Comparison of ENCODE assay signal across 23 cellular contexts in the genomic region with DNA sequence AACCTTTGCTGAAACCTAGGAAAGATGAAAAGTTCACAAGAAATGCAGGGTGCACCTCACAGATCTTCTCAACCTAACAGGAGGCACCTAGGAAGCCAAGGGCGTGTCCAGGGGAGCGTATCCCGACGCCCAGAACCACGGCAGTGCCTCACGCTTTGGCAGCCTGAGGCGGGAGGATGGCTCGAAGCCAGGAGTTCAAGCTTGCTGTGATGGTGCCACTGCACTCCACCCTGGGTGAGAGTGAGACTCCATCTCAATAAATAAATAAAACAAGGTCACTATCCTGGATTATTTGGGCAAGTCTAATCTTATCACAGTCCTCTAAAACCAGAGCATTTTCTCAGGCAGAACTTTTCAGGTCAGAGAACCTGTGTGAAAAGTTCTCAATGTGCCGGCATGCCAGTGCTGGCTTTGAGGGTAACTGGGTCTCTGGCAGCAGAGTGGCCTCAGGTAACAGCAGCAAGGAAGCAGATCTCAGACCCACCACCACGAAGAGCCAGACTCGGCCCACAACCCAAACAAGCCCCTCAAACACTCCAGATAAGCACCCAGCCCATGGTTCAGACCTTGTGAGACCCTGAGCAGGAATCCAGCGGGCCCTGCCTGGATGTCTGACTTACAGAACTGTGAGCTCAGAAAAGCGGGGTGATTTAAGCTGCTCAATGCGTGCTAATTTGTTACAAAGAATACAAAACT. TPM values are rescaled to one million over a fixed set of nuclear protein-coding genes. Genes with fewer than 3 reads are reported as not detected.
DNase-seq lines count a peak whose midpoint lies in the region; ATAC-seq, FAIRE-seq and TF ChIP-seq lines count a peak whose summit lies in the region.
"Had no signal": no experiment of that assay in that cellular context is flagged by ENCODE, and none has a peak within 500 bp of the region (broad histone marks: within the 10 kb centered on the region; RNA-seq: fewer than 3 reads in every experiment).

No MANE protein-coding gene starts in this region.

- peaks cover 28% of the 10 kb centered on the region for H3K36me3 Mint-ChIP-seq in activated naive CD8-positive, alpha-beta T cell treated with anti-CD3 and anti-CD28 coated beads, Interleukin-2, amount 10 ng/mL, durations not matched to agents 7 days and 5 days
- H3K36me3 Mint-ChIP-seq in activated naive CD8-positive, alpha-beta T cell treated with anti-CD3 and anti-CD28 coated beads for 36 hours: peaks cover 23% of the 10 kb centered on the region
- H3K36me3 Mint-ChIP-seq in endodermal cell (ENCODE audit: low read depth): peaks cover 67% of the 10 kb centered on the region
- peaks cover 95% of the 10 kb centered on the region for H3K36me3 Mint-ChIP-seq in activated T-helper 17 cell treated with anti-CD3 and anti-CD28 coated beads, Interleukin-2, amount 50 U/mL, for 72 hours (ENCODE audit: low read depth)

- H3K9me3 ChIP-seq in endodermal cell (ENCODE audit: control insufficient read depth, low read length): no peaks in the 10 kb centered on the region
- no peaks in the 10 kb centered on the region for H3K9me3 ChIP-seq in HepG2 (ENCODE audit: low read length)
- no peaks in the 10 kb centered on the region for H3K9me3 ChIP-seq in upper lobe of right lung

- intact Hi-C loops in HepG2 (cut with micrococcal nuclease; ENCODE audit: unreplicated experiment): no loop called here
- intact Hi-C loops in upper lobe of right lung (cut with DNase I): no loop called here

- no peak for TF ChIP-seq CTCF in endodermal cell (conservative IDR thresholded peaks at IDR 0.05)
- TF ChIP-seq CTCF in HepG2 (CRISPR knock-in tag; IDR thresholded peaks at IDR 0.05): no peak
- TF ChIP-seq CTCF in upper lobe of right lung (IDR thresholded peaks at IDR 0.05): no peak

- peaks cover 2% of the 10 kb centered on the region for H3K4me1 Mint-ChIP-seq in activated naive CD8-positive, alpha-beta T cell treated with anti-CD3 and anti-CD28 coated beads, Interleukin-2, amount 10 ng/mL, durations not matched to agents 7 days and 5 days
- peaks cover 21% of the 10 kb centered on the region for H3K4me1 Mint-ChIP-seq in activated naive CD8-positive, alpha-beta T cell treated with anti-CD3 and anti-CD28 coated beads for 36 hours
- peaks cover 9% of the 10 kb centered on the region for H3K4me1 Mint-ChIP-seq in endodermal cell
- peaks cover 15% of the 10 kb centered on the region for H3K4me1 Mint-ChIP-seq in activated T-helper 17 cell treated with anti-CD3 and anti-CD28 coated beads, Interleukin-2, amount 50 U/mL, for 72 hours
- H3K4me1 Mint-ChIP-seq: mesothelial cell of epicardium had no signal

- peaks cover 39% of the 10 kb centered on the region for H4K20me1 ChIP-seq in HepG2 (ENCODE audit: insufficient read depth, low read length)

- H3K27ac ChIP-seq in endodermal cell (ENCODE audit: low read depth, low read length) (no peak overlapping the region), HepG2 (ENCODE audit: extremely low read length, insufficient read depth, low read length) (no peak overlapping the region), upper lobe of right lung (no peak overlapping the region)

- POLR2A ChIA-PET in activated naive CD8-positive, alpha-beta T cell treated with anti-CD3 and anti-CD28 coated beads, Interleukin-2, amount 10 ng/mL, durations not matched to agents 7 days and 5 days (lab: Charles Lee): no interaction called here
- POLR2A ChIA-PET in HepG2 (lab: Yijun Ruan, JAX): interaction anchor here (1.0 kb wide), 1 partner anchor 41 kb away, joined by 3 read pairs; no protein-coding TSS in a partner anchor

- no peak for ATAC-seq in activated naive CD8-positive, alpha-beta T cell treated with anti-CD3 and anti-CD28 coated beads, Interleukin-2, amount 10 ng/mL, durations not matched to agents 7 days and 5 days (ENCODE audit: low read depth)
- ATAC-seq in HepG2 (no peak), upper lobe of right lung (peak; percentile 23), HG03565 (IDR thresholded peaks at IDR 0.05; ENCODE audit: unreplicated experiment) (no peak)
- no peak for ATAC-seq in activated T-helper 17 cell treated with anti-CD3 and anti-CD28 coated beads, Interleukin-2, amount 50 U/mL, for 72 hours (replicated peaks)
- ATAC-seq: SK-N-SH treated with all-trans-retinoic acid at 6 μM for 48 hours had no signal

- H3K4me1 ChIP-seq in endodermal cell (ENCODE audit: control insufficient read depth, insufficient read depth, low read length): no peaks in the 10 kb centered on the region
- peaks cover 9% of the 10 kb centered on the region for H3K4me1 ChIP-seq in HepG2 (ENCODE audit: insufficient read depth, low read length)
- H3K4me1 ChIP-seq in upper lobe of right lung: no peaks in the 10 kb centered on the region

- H3K9me3 Mint-ChIP-seq in activated naive CD8-positive, alpha-beta T cell treated with anti-CD3 and anti-CD28 coated beads, Interleukin-2, amount 10 ng/mL, durations not matched to agents 7 days and 5 days: no peaks in the 10 kb centered on the region
- H3K9me3 Mint-ChIP-seq in activated naive CD8-positive, alpha-beta T cell treated with anti-CD3 and anti-CD28 coated beads for 36 hours: no peaks in the 10 kb centered on the region
- H3K9me3 Mint-ChIP-seq in endodermal cell: no peaks in the 10 kb centered on the region
- no peaks in the 10 kb centered on the region for H3K9me3 Mint-ChIP-seq in activated T-helper 17 cell treated with anti-CD3 and anti-CD28 coated beads, Interleukin-2, amount 50 U/mL, for 72 hours
- H3K9me3 Mint-ChIP-seq: HFFc6, mesothelial cell of epicardium, neural crest cell had no signal

- no TSS peak for BruUV-seq in HepG2 (replicated peaks; lab: Mats Ljungman, UMichigan)

- H3K27ac Mint-ChIP-seq in activated naive CD8-positive, alpha-beta T cell treated with anti-CD3 and anti-CD28 coated beads, Interleukin-2, amount 10 ng/mL, durations not matched to agents 7 days and 5 days: peak overlapping the region; percentile 61
- H3K27ac Mint-ChIP-seq in activated naive CD8-positive, alpha-beta T cell treated with anti-CD3 and anti-CD28 coated beads for 36 hours: no peak overlapping the region
- peak overlapping the region; percentile 30 for H3K27ac Mint-ChIP-seq in endodermal cell
- H3K27ac Mint-ChIP-seq in activated T-helper 17 cell treated with anti-CD3 and anti-CD28 coated beads, Interleukin-2, amount 50 U/mL, for 72 hours: no peak overlapping the region
- H3K27ac Mint-ChIP-seq: HFFc6, mesothelial cell of epicardium had no signal

- in situ Hi-C loops in HepG2 (cut with HindIII; ENCODE audit: extremely low pct_ligation_motif_present, low pct_unique_long_range_greater_than_20kb): no loop called here

- H3K9ac ChIP-seq in endodermal cell (ENCODE audit: extremely low read depth, low read length, poor library complexity, severe bottlenecking) (no peak overlapping the region), HepG2 (ENCODE audit: insufficient read depth, low read depth, low read length) (no peak overlapping the region)

- H3K79me2 ChIP-seq in HepG2 (ENCODE audit: insufficient read depth, low read length): peaks cover 74% of the 10 kb centered on the region

- TF ChIP-seq EP300 in HepG2 (IDR thresholded peaks at IDR 0.05; ENCODE audit: low read depth in 2 of 2, low read length in 2 of 2) (no peak), HepG2 (CRISPR knock-in tag; IDR thresholded peaks at IDR 0.05; ENCODE audit: borderline replicate concordance) (no peak)

- FAIRE-seq in HepG2 (lab: Jason Lieb, UNC): no peak
- FAIRE-seq: bronchial epithelial cell, endothelial cell of umbilical vein, G401.6, RCC 7860, urothelium cell line had no signal

- no peaks in the 10 kb centered on the region for H3K27me3 Mint-ChIP-seq in activated naive CD8-positive, alpha-beta T cell treated with anti-CD3 and anti-CD28 coated beads, Interleukin-2, amount 10 ng/mL, durations not matched to agents 7 days and 5 days
- no peaks in the 10 kb centered on the region for H3K27me3 Mint-ChIP-seq in activated naive CD8-positive, alpha-beta T cell treated with anti-CD3 and anti-CD28 coated beads for 36 hours
- H3K27me3 Mint-ChIP-seq in endodermal cell (ENCODE audit: insufficient read depth): no peaks in the 10 kb centered on the region
- no peaks in the 10 kb centered on the region for H3K27me3 Mint-ChIP-seq in activated T-helper 17 cell treated with anti-CD3 and anti-CD28 coated beads, Interleukin-2, amount 50 U/mL, for 72 hours

- WGBS in endodermal cell (ENCODE audit: insufficient coverage in 1 of 2, insufficient read length in 1 of 2), 2 experiments: 90 to 91% methylated on average over 5 to 14 of the region's 14 CpGs
- 93% methylated on average over 13 of the region's 14 CpGs for WGBS in HepG2 (ENCODE audit: low lambda C conversion rate)

- DNase-seq in activated naive CD8-positive, alpha-beta T cell treated with anti-CD3 and anti-CD28 coated beads, Interleukin-2, amount 10 ng/mL, durations not matched to agents 7 days and 5 days: no peak
- DNase-seq in activated naive CD8-positive, alpha-beta T cell treated with anti-CD3 and anti-CD28 coated beads for 36 hours: no peak
- DNase-seq in endodermal cell: no peak
- DNase-seq in HepG2 (ENCODE audit: low spot score): no peak
- DNase-seq in upper lobe of right lung: no peak
- DNase-seq in activated CD8-positive, alpha-beta memory T cell treated with anti-CD3 and anti-CD28 coated beads for 24 hours: no peak
- DNase-seq: activated effector memory CD4-positive, alpha-beta T cell treated with Interleukin-2 at 50 U/mL for 16 hours; C1 segment of cervical spinal cord; foreskin fibroblast; HFFc6; NCI-H1105 treated with DMSO at 0.1 percent for 48 hours; NCI-H510A; stimulated activated CD4-positive, alpha-beta T cell treated with anti-CD3 and anti-CD28 coated beads, Interleukin-12 subunit alpha, Interleukin-12 subunit beta, amount 100 ng/mL, for 4 hours had no signal

- no peak overlapping the region for H2AFZ ChIP-seq in HepG2 (ENCODE audit: low read length)

- H3K4me3 ChIP-seq in endodermal cell (ENCODE audit: low read length): no peak overlapping the region
- H3K4me3 ChIP-seq in HepG2 (replicated peaks in 1 of 3; ENCODE audit: insufficient read depth in 1 of 3, low read depth in 2 of 3, low read length in 3 of 3): no peak overlapping the region
- H3K4me3 ChIP-seq in upper lobe of right lung: no peak overlapping the region

- no peak overlapping the region for H3K4me3 Mint-ChIP-seq in activated naive CD8-positive, alpha-beta T cell treated with anti-CD3 and anti-CD28 coated beads, Interleukin-2, amount 10 ng/mL, durations not matched to agents 7 days and 5 days
- no peak overlapping the region for H3K4me3 Mint-ChIP-seq in activated naive CD8-positive, alpha-beta T cell treated with anti-CD3 and anti-CD28 coated beads for 36 hours
- H3K4me3 Mint-ChIP-seq in endodermal cell: no peak overlapping the region
- H3K4me3 Mint-ChIP-seq in activated T-helper 17 cell treated with anti-CD3 and anti-CD28 coated beads, Interleukin-2, amount 50 U/mL, for 72 hours: no peak overlapping the region
- H3K4me3 Mint-ChIP-seq: HFFc6, mesothelial cell of epicardium, neural crest cell had no signal

- TF ChIP-seq POLR2A in HepG2 (IDR thresholded peaks at IDR 0.05; ENCODE audit: insufficient read depth in 1 of 2, low read depth in 2 of 2, low read length in 2 of 2): no peak

- H3K36me3 ChIP-seq in endodermal cell (ENCODE audit: control insufficient read depth, insufficient read depth, low read length) (peaks cover 74% of the 10 kb centered on the region), HepG2 (replicated peaks in 1 of 2; ENCODE audit: control insufficient read depth in 1 of 2, insufficient read depth in 2 of 2, low read length in 2 of 2) (peaks cover 20 to 68% of the 10 kb centered on the region in 2 experiments), upper lobe of right lung (peaks cover 55% of the 10 kb centered on the region)

- no peaks in the 10 kb centered on the region for H3K27me3 ChIP-seq in endodermal cell (ENCODE audit: control insufficient read depth, insufficient read depth, low read length, poor library complexity, severe bottlenecking)
- no peaks in the 10 kb centered on the region for H3K27me3 ChIP-seq in HepG2 (ENCODE audit: control insufficient read depth in 1 of 2, insufficient read depth in 2 of 2, low read length in 2 of 2)
- no peaks in the 10 kb centered on the region for H3K27me3 ChIP-seq in upper lobe of right lung

- H3K4me2 ChIP-seq in HepG2 (ENCODE audit: low read depth, low read length): no peak overlapping the region

- TF ChIP-seq RAD21 in HepG2 (CRISPR knock-in tag; IDR thresholded peaks at IDR 0.05): no peak

- CTCF ChIA-PET in HepG2 (lab: Yijun Ruan, JAX; ENCODE audit: low intra/inter-chr PET ratio, low total read pairs): no interaction called here

RNA-seq across cellular contexts. Expression of a gene that starts 11.7 kb away (rescaled TPM):
- total RNA-seq in activated naive CD8-positive, alpha-beta T cell treated with anti-CD3 and anti-CD28 coated beads, Interleukin-2, amount 10 ng/mL, durations not matched to agents 7 days and 5 days: 10 to 100 TPM; 14.0 to 18.0 TPM
- 10 to 100 TPM; 11.2 to 14.5 TPM for total RNA-seq in activated naive CD8-positive, alpha-beta T cell treated with anti-CD3 and anti-CD28 coated beads for 36 hours
- total RNA-seq in endodermal cell (1 to 10 TPM; 2.6 to 2.7 TPM), HepG2 (2016; rRNA removed; fragmentation: Illumina TruSeq; extraction: Trizol) (15.3 and 22.6 TPM in 2 replicates), upper lobe of right lung (48.7 TPM)
- 4.1 TPM for polyA plus RNA-seq in endodermal cell (2013, experiment 1 of 2)
- 2.8 TPM for polyA plus RNA-seq in endodermal cell (2013, experiment 2 of 2)
- 28.9 and 34.1 TPM in 2 replicates for total RNA-seq in HepG2 (2016; cell fraction: cytosol; rRNA removed; fragmentation: Illumina TruSeq; extraction: Trizol; ENCODE audit: low read depth)
- 13.5 and 21.2 TPM in 2 replicates for total RNA-seq in HepG2 (2016; cell fraction: insoluble cytoplasmic fraction; rRNA removed; fragmentation: Illumina TruSeq; extraction: Trizol)
- 33.2 and 40.1 TPM in 2 replicates for total RNA-seq in HepG2 (2016; cell fraction: membrane; rRNA removed; fragmentation: Illumina TruSeq; extraction: Trizol)
- 17.7 and 20.7 TPM in 2 replicates for total RNA-seq in HepG2 (2016; cell fraction: nucleus; rRNA removed; fragmentation: Illumina TruSeq; extraction: Trizol)
- polyA plus RNA-seq in HepG2 (2011; rRNA removed): 41.2 and 45.1 TPM in 2 replicates
- polyA plus RNA-seq in HepG2 (2011; cell fraction: cytosol; rRNA removed): 28.0 and 28.5 TPM in 2 replicates
- 34.3 and 53.2 TPM in 2 replicates for polyA plus RNA-seq in HepG2 (2011; cell fraction: nucleus; rRNA removed)
- 26.1 and 32.6 TPM in 2 replicates for polyA plus RNA-seq in HepG2 (2012)
- 36.8 and 50.0 TPM in 2 replicates for polyA plus RNA-seq in HepG2 (2016; cell fraction: cytosol; fragmentation: Illumina TruSeq; extraction: Trizol; ENCODE audit: low read depth)
- polyA plus RNA-seq in HepG2 (2016; cell fraction: insoluble cytoplasmic fraction; fragmentation: Illumina TruSeq; extraction: Trizol; ENCODE audit: low read depth): 17.9 and 18.7 TPM in 2 replicates
- 33.7 and 42.5 TPM in 2 replicates for polyA plus RNA-seq in HepG2 (2016; cell fraction: membrane; fragmentation: Illumina TruSeq; extraction: Trizol; ENCODE audit: low read depth)
- 68.0 and 69.5 TPM in 2 replicates for polyA plus RNA-seq in HepG2 (2016; cell fraction: nucleus; fragmentation: Illumina TruSeq; extraction: Trizol; ENCODE audit: insufficient read depth, low read depth)
- polyA minus RNA-seq in HepG2 (2011; rRNA and poly(A)+ RNA removed; ENCODE audit: low replicate concordance): 4.1 and 8.6 TPM in 2 replicates
- 5.3 and 7.9 TPM in 2 replicates for polyA minus RNA-seq in HepG2 (2011; cell fraction: cytosol; rRNA and poly(A)+ RNA removed)
- 23.3 and 28.1 TPM in 2 replicates for polyA minus RNA-seq in HepG2 (2011; cell fraction: nucleus; rRNA and poly(A)+ RNA removed)
- total RNA-seq in activated T-helper 17 cell treated with anti-CD3 and anti-CD28 coated beads, Interleukin-2, amount 50 U/mL, for 72 hours: 1 to 10 TPM; 2.7 to 9.2 TPM

RNA-seq across cellular contexts. Expression of a gene that starts 12.2 kb away (rescaled TPM):
- 100 to 1,000 TPM; 106 to 107 TPM for total RNA-seq in activated naive CD8-positive, alpha-beta T cell treated with anti-CD3 and anti-CD28 coated beads, Interleukin-2, amount 10 ng/mL, durations not matched to agents 7 days and 5 days
- total RNA-seq in activated naive CD8-positive, alpha-beta T cell treated with anti-CD3 and anti-CD28 coated beads for 36 hours: 100 to 1,000 TPM; 230 to 241 TPM
- total RNA-seq in endodermal cell (100 to 1,000 TPM; 117 to 138 TPM), HepG2 (2016; rRNA removed; fragmentation: Illumina TruSeq; extraction: Trizol) (192 and 202 TPM in 2 replicates), upper lobe of right lung (80.7 TPM)
- polyA plus RNA-seq in endodermal cell (2013, experiment 1 of 2): 151 TPM
- 154 TPM for polyA plus RNA-seq in endodermal cell (2013, experiment 2 of 2)
- total RNA-seq in HepG2 (2016; cell fraction: cytosol; rRNA removed; fragmentation: Illumina TruSeq; extraction: Trizol; ENCODE audit: low read depth): 596 and 716 TPM in 2 replicates
- total RNA-seq in HepG2 (2016; cell fraction: insoluble cytoplasmic fraction; rRNA removed; fragmentation: Illumina TruSeq; extraction: Trizol): 185 and 204 TPM in 2 replicates
- total RNA-seq in HepG2 (2016; cell fraction: membrane; rRNA removed; fragmentation: Illumina TruSeq; extraction: Trizol): 533 and 635 TPM in 2 replicates
- total RNA-seq in HepG2 (2016; cell fraction: nucleus; rRNA removed; fragmentation: Illumina TruSeq; extraction: Trizol): 56.2 and 79.7 TPM in 2 replicates
- polyA plus RNA-seq in HepG2 (2011; rRNA removed): 135 and 172 TPM in 2 replicates
- polyA plus RNA-seq in HepG2 (2011; cell fraction: cytosol; rRNA removed): 131 and 145 TPM in 2 replicates
- 32.1 and 40.2 TPM in 2 replicates for polyA plus RNA-seq in HepG2 (2011; cell fraction: nucleus; rRNA removed)
- polyA plus RNA-seq in HepG2 (2012): 123 and 145 TPM in 2 replicates
- 941 and 1,125 TPM in 2 replicates for polyA plus RNA-seq in HepG2 (2016; cell fraction: cytosol; fragmentation: Illumina TruSeq; extraction: Trizol; ENCODE audit: low read depth)
- polyA plus RNA-seq in HepG2 (2016; cell fraction: insoluble cytoplasmic fraction; fragmentation: Illumina TruSeq; extraction: Trizol; ENCODE audit: low read depth): 223 and 229 TPM in 2 replicates
- polyA plus RNA-seq in HepG2 (2016; cell fraction: membrane; fragmentation: Illumina TruSeq; extraction: Trizol; ENCODE audit: low read depth): 563 and 676 TPM in 2 replicates
- polyA plus RNA-seq in HepG2 (2016; cell fraction: nucleus; fragmentation: Illumina TruSeq; extraction: Trizol; ENCODE audit: insufficient read depth, low read depth): 165 and 194 TPM in 2 replicates
- polyA minus RNA-seq in HepG2 (2011; rRNA and poly(A)+ RNA removed; ENCODE audit: low replicate concordance): 36.7 and 86.4 TPM in 2 replicates
- polyA minus RNA-seq in HepG2 (2011; cell fraction: cytosol; rRNA and poly(A)+ RNA removed): 44.1 and 45.4 TPM in 2 replicates
- 14.9 and 19.2 TPM in 2 replicates for polyA minus RNA-seq in HepG2 (2011; cell fraction: nucleus; rRNA and poly(A)+ RNA removed)
- total RNA-seq in activated T-helper 17 cell treated with anti-CD3 and anti-CD28 coated beads, Interleukin-2, amount 50 U/mL, for 72 hours: 100 to 1,000 TPM; 115 to 197 TPM

RNA-seq across cellular contexts. Expression of a gene that starts 24.7 kb away (rescaled TPM):
- 10 to 100 TPM; 29.0 to 29.2 TPM for total RNA-seq in activated naive CD8-positive, alpha-beta T cell treated with anti-CD3 and anti-CD28 coated beads, Interleukin-2, amount 10 ng/mL, durations not matched to agents 7 days and 5 days
- 10 to 100 TPM; 30.0 to 30.2 TPM for total RNA-seq in activated naive CD8-positive, alpha-beta T cell treated with anti-CD3 and anti-CD28 coated beads for 36 hours
- total RNA-seq in endodermal cell: 10 to 100 TPM; 30.3 to 32.4 TPM
- 16.2 TPM for polyA plus RNA-seq in endodermal cell (2013, experiment 1 of 2)
- 16.9 TPM for polyA plus RNA-seq in endodermal cell (2013, experiment 2 of 2)
- 30.3 and 41.9 TPM in 2 replicates for total RNA-seq in HepG2 (2016; rRNA removed; fragmentation: Illumina TruSeq; extraction: Trizol)
- total RNA-seq in HepG2 (2016; cell fraction: cytosol; rRNA removed; fragmentation: Illumina TruSeq; extraction: Trizol; ENCODE audit: low read depth): 40.5 and 40.6 TPM in 2 replicates
- 29.0 and 42.7 TPM in 2 replicates for total RNA-seq in HepG2 (2016; cell fraction: insoluble cytoplasmic fraction; rRNA removed; fragmentation: Illumina TruSeq; extraction: Trizol)
- 74.6 and 79.6 TPM in 2 replicates for total RNA-seq in HepG2 (2016; cell fraction: membrane; rRNA removed; fragmentation: Illumina TruSeq; extraction: Trizol)
- 24.3 and 28.3 TPM in 2 replicates for total RNA-seq in HepG2 (2016; cell fraction: nucleus; rRNA removed; fragmentation: Illumina TruSeq; extraction: Trizol)
- polyA plus RNA-seq in HepG2 (2011; rRNA removed): 33.5 and 62.5 TPM in 2 replicates
- 56.8 and 67.4 TPM in 2 replicates for polyA plus RNA-seq in HepG2 (2011; cell fraction: cytosol; rRNA removed)
- polyA plus RNA-seq in HepG2 (2011; cell fraction: nucleus; rRNA removed): 84.2 and 87.0 TPM in 2 replicates
- polyA plus RNA-seq in HepG2 (2012): 46.8 and 62.2 TPM in 2 replicates
- polyA plus RNA-seq in HepG2 (2016; cell fraction: cytosol; fragmentation: Illumina TruSeq; extraction: Trizol; ENCODE audit: low read depth): 45.1 and 50.9 TPM in 2 replicates
- polyA plus RNA-seq in HepG2 (2016; cell fraction: insoluble cytoplasmic fraction; fragmentation: Illumina TruSeq; extraction: Trizol; ENCODE audit: low read depth): 33.6 and 33.8 TPM in 2 replicates
- 69.1 and 69.7 TPM in 2 replicates for polyA plus RNA-seq in HepG2 (2016; cell fraction: membrane; fragmentation: Illumina TruSeq; extraction: Trizol; ENCODE audit: low read depth)
- 43.3 and 46.8 TPM in 2 replicates for polyA plus RNA-seq in HepG2 (2016; cell fraction: nucleus; fragmentation: Illumina TruSeq; extraction: Trizol; ENCODE audit: insufficient read depth, low read depth)
- 19.8 and 109 TPM in 2 replicates for polyA minus RNA-seq in HepG2 (2011; rRNA and poly(A)+ RNA removed; ENCODE audit: low replicate concordance)
- polyA minus RNA-seq in HepG2 (2011; cell fraction: cytosol; rRNA and poly(A)+ RNA removed): 28.8 and 32.5 TPM in 2 replicates
- 27.0 and 33.3 TPM in 2 replicates for polyA minus RNA-seq in HepG2 (2011; cell fraction: nucleus; rRNA and poly(A)+ RNA removed)
- total RNA-seq in upper lobe of right lung: 59.5 TPM
- total RNA-seq in activated T-helper 17 cell treated with anti-CD3 and anti-CD28 coated beads, Interleukin-2, amount 50 U/mL, for 72 hours: 10 to 100 TPM; 16.8 to 19.5 TPM

RNA-seq across cellular contexts. Expression of a gene that starts 58.1 kb away (rescaled TPM):
- total RNA-seq in activated naive CD8-positive, alpha-beta T cell treated with anti-CD3 and anti-CD28 coated beads, Interleukin-2, amount 10 ng/mL, durations not matched to agents 7 days and 5 days: 10 to 100 TPM; 21.2 to 22.1 TPM
- total RNA-seq in activated naive CD8-positive, alpha-beta T cell treated with anti-CD3 and anti-CD28 coated beads for 36 hours: 10 to 100 TPM; 53.0 to 54.8 TPM
- 10 to 100 TPM; 16.6 to 27.6 TPM for total RNA-seq in endodermal cell
- 26.5 TPM for polyA plus RNA-seq in endodermal cell (2013, experiment 1 of 2)
- 24.5 TPM for polyA plus RNA-seq in endodermal cell (2013, experiment 2 of 2)
- total RNA-seq in HepG2 (2016; rRNA removed; fragmentation: Illumina TruSeq; extraction: Trizol): 42.2 and 42.4 TPM in 2 replicates
- 13.9 and 16.9 TPM in 2 replicates for total RNA-seq in HepG2 (2016; cell fraction: cytosol; rRNA removed; fragmentation: Illumina TruSeq; extraction: Trizol; ENCODE audit: low read depth)
- 43.3 and 44.9 TPM in 2 replicates for total RNA-seq in HepG2 (2016; cell fraction: insoluble cytoplasmic fraction; rRNA removed; fragmentation: Illumina TruSeq; extraction: Trizol)
- 22.2 and 22.8 TPM in 2 replicates for total RNA-seq in HepG2 (2016; cell fraction: membrane; rRNA removed; fragmentation: Illumina TruSeq; extraction: Trizol)
- 31.4 and 38.8 TPM in 2 replicates for total RNA-seq in HepG2 (2016; cell fraction: nucleus; rRNA removed; fragmentation: Illumina TruSeq; extraction: Trizol)
- 29.7 and 31.7 TPM in 2 replicates for polyA plus RNA-seq in HepG2 (2011; rRNA removed)
- 22.0 and 22.4 TPM in 2 replicates for polyA plus RNA-seq in HepG2 (2011; cell fraction: cytosol; rRNA removed)
- 40.3 and 51.2 TPM in 2 replicates for polyA plus RNA-seq in HepG2 (2011; cell fraction: nucleus; rRNA removed)
- 21.5 and 24.8 TPM in 2 replicates for polyA plus RNA-seq in HepG2 (2012)
- polyA plus RNA-seq in HepG2 (2016; cell fraction: cytosol; fragmentation: Illumina TruSeq; extraction: Trizol; ENCODE audit: low read depth): 13.2 and 15.2 TPM in 2 replicates
- polyA plus RNA-seq in HepG2 (2016; cell fraction: insoluble cytoplasmic fraction; fragmentation: Illumina TruSeq; extraction: Trizol; ENCODE audit: low read depth): 42.0 and 44.0 TPM in 2 replicates
- polyA plus RNA-seq in HepG2 (2016; cell fraction: membrane; fragmentation: Illumina TruSeq; extraction: Trizol; ENCODE audit: low read depth): 18.4 and 18.9 TPM in 2 replicates
- polyA plus RNA-seq in HepG2 (2016; cell fraction: nucleus; fragmentation: Illumina TruSeq; extraction: Trizol; ENCODE audit: insufficient read depth, low read depth): 40.6 and 48.1 TPM in 2 replicates
- polyA minus RNA-seq in HepG2 (2011; rRNA and poly(A)+ RNA removed; ENCODE audit: low replicate concordance): 21.7 and 27.6 TPM in 2 replicates
- 9.1 and 9.3 TPM in 2 replicates for polyA minus RNA-seq in HepG2 (2011; cell fraction: cytosol; rRNA and poly(A)+ RNA removed)
- 71.3 and 80.8 TPM in 2 replicates for polyA minus RNA-seq in HepG2 (2011; cell fraction: nucleus; rRNA and poly(A)+ RNA removed)
- total RNA-seq in upper lobe of right lung: 18.0 TPM
- total RNA-seq in activated T-helper 17 cell treated with anti-CD3 and anti-CD28 coated beads, Interleukin-2, amount 50 U/mL, for 72 hours: 10 to 100 TPM; 26.6 to 39.4 TPM

Comparison
In these comparisons a context has a peak if more than half of its experiments do, and no peak if none do; other contexts are left out.
1. H3K27ac Mint-ChIP-seq: peak in activated naive CD8-positive, alpha-beta T cell treated with anti-CD3 and anti-CD28 coated beads, Interleukin-2, amount 10 ng/mL, durations not matched to agents 7 days and 5 days (single experiment) and endodermal cell (single experiment); none in activated naive CD8-positive, alpha-beta T cell treated with anti-CD3 and anti-CD28 coated beads for 36 hours (single experiment) and activated T-helper 17 cell treated with anti-CD3 and anti-CD28 coated beads, Interleukin-2, amount 50 U/mL, for 72 hours (single experiment).